ENCODE assay signal across 12 cellular contexts in the genomic region with DNA sequence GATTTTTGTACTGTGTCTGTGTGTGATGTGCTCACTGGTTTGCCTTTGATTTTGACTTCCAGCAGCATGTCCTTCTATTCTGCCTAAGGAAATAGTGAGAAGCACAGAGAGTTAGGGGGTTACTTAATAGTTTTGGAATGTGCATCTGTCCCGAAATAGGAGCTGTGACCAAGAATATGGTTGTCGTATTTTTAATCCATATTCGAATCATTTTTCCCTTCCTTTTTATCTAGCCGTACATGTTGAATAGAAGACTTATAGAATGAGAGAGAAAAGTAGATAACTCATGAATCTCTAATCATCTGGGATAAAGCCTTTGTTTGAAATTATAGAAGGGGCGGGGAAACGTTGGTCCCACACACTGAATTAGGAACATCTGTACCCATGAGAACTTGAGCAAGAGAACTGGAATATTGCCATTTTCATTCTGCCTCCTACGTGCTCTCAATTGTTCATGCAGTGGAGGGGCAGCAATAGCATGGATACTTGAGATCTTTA. TPM values are rescaled to one million over a fixed set of nuclear protein-coding genes. Genes with fewer than 3 reads are reported as not detected.
DNase-seq lines count a peak whose midpoint lies in the region; ATAC-seq and TF ChIP-seq lines count a peak whose summit lies in the region.
"Had no signal": no experiment of that assay in that cellular context is flagged by ENCODE, and none has a peak within 500 bp of the region (broad histone marks: within the 10 kb centered on the region; RNA-seq: fewer than 3 reads in every experiment).

No MANE protein-coding gene starts in this region.

- no peaks in the 10 kb centered on the region for H3K27me3 ChIP-seq in subcutaneous abdominal adipose tissue (ENCODE audit: control insufficient read depth in 5 of 5, insufficient read depth in 4 of 5, low read length in 5 of 5)

- intact Hi-C loops in activated CD4-positive, alpha-beta memory T cell treated with anti-CD3 and anti-CD28 coated beads for 36 hours (cut with micrococcal nuclease): no loop called here

- no peaks in the 10 kb centered on the region for H3K9me3 Mint-ChIP-seq in activated CD4-positive, alpha-beta memory T cell treated with anti-CD3 and anti-CD28 coated beads for 36 hours

- POLR2A ChIA-PET in activated CD4-positive, alpha-beta memory T cell treated with anti-CD3 and anti-CD28 coated beads for 36 hours (lab: Charles Lee): no interaction called here

- H3K4me3 Mint-ChIP-seq in activated CD4-positive, alpha-beta memory T cell treated with anti-CD3 and anti-CD28 coated beads for 36 hours: no peak overlapping the region

- ATAC-seq in GM21447 (IDR thresholded peaks at IDR 0.05; ENCODE audit: unreplicated experiment): no peak

- in situ Hi-C loops in astrocyte of the cerebellum (cut with HindIII; ENCODE audit: low sequenced_read_pairs): no loop called here

- no peak overlapping the region for H3K4me3 ChIP-seq in astrocyte of the cerebellum (ENCODE audit: low read depth, low read length)
- H3K4me3 ChIP-seq in subcutaneous abdominal adipose tissue (ENCODE audit: low read depth in 1 of 5, low read length in 5 of 5): no peak overlapping the region

- H3K27ac ChIP-seq in subcutaneous abdominal adipose tissue (ENCODE audit: low read depth, low read length): peak overlapping the region; percentile 59

- H3K9me3 ChIP-seq in subcutaneous abdominal adipose tissue (ENCODE audit: control insufficient read depth in 5 of 5, low read length in 5 of 5): no peaks in the 10 kb centered on the region

- H3K36me3 Mint-ChIP-seq in activated CD4-positive, alpha-beta memory T cell treated with anti-CD3 and anti-CD28 coated beads for 36 hours: peaks cover 24% of the 10 kb centered on the region

- peaks cover 0 to 10% (median 3%) of the 10 kb centered on the region in 5 donors for H3K36me3 ChIP-seq in subcutaneous abdominal adipose tissue (ENCODE audit: control insufficient read depth in 5 of 5, insufficient read depth in 5 of 5, low read length in 5 of 5)

- no peak overlapping the region for H3K27ac Mint-ChIP-seq in activated CD4-positive, alpha-beta memory T cell treated with anti-CD3 and anti-CD28 coated beads for 36 hours

- H3K27me3 Mint-ChIP-seq in activated CD4-positive, alpha-beta memory T cell treated with anti-CD3 and anti-CD28 coated beads for 36 hours: no peaks in the 10 kb centered on the region

- H3K9ac ChIP-seq in subcutaneous abdominal adipose tissue (ENCODE audit: low read length in 5 of 5): peak overlapping the region in 2 of 5 donors; percentile 20 to 65

- DNase-seq in EH (ENCODE audit: low read depth): peak; percentile 90
- peak; percentile 67 for DNase-seq in astrocyte of the cerebellum (ENCODE audit: low read depth)
- peak; percentile 47 for DNase-seq in hepatic stellate cell (ENCODE audit: low spot score)
- DNase-seq in stimulated activated CD4-positive, alpha-beta T cell treated with anti-CD3 and anti-CD28 coated beads, Interleukin-12 subunit alpha, Interleukin-12 subunit beta, amount 100 ng/mL, for 4 hours: no peak
- DNase-seq in activated CD4-positive, alpha-beta memory T cell treated with anti-CD3 and anti-CD28 coated beads for 36 hours: no peak
- no peak for DNase-seq in NCI-H2227 (lab: John Stamatoyannopoulos, UW; ENCODE audit: unreplicated experiment)
- DNase-seq: activated gamma-delta T cell treated with Interleukin-2 at 50 U/mL for 16 hours; NCI-H2107; posterior cingulate gyrus; stimulated activated naive CD4-positive, alpha-beta T cell had no signal

- CTCF ChIA-PET in activated CD4-positive, alpha-beta memory T cell treated with anti-CD3 and anti-CD28 coated beads for 36 hours (lab: Charles Lee): no interaction called here

- H3K4me1 ChIP-seq in subcutaneous abdominal adipose tissue (ENCODE audit: control insufficient read depth in 5 of 5, insufficient read depth in 5 of 5, low read length in 5 of 5): peaks cover 23 to 35% (median 30%) of the 10 kb centered on the region in 5 donors

- no peak for TF ChIP-seq CTCF in astrocyte of the cerebellum (IDR thresholded peaks at IDR 0.05; ENCODE audit: low read depth, low read length, missing control alignments)

- peaks cover 41% of the 10 kb centered on the region for H3K4me1 Mint-ChIP-seq in activated CD4-positive, alpha-beta memory T cell treated with anti-CD3 and anti-CD28 coated beads for 36 hours (ENCODE audit: low read depth)

RNA-seq across cellular contexts. Expression of gene CRTC3, which starts 23.6 kb away (rescaled TPM):
- total RNA-seq in activated CD4-positive, alpha-beta memory T cell treated with anti-CD3 and anti-CD28 coated beads for 36 hours: 10 to 100 TPM; 34.7 to 37.8 TPM

Comparison
In these comparisons a context has a peak if more than half of its experiments do, and no peak if none do; other contexts are left out.
1. DNase-seq: peak in EH (single experiment), astrocyte of the cerebellum (single experiment) and hepatic stellate cell (single experiment); none in stimulated activated CD4-positive, alpha-beta T cell treated with anti-CD3 and anti-CD28 coated beads, Interleukin-12 subunit alpha, Interleukin-12 subunit beta, amount 100 ng/mL, for 4 hours (single experiment), activated CD4-positive, alpha-beta memory T cell treated with anti-CD3 and anti-CD28 coated beads for 36 hours (single experiment) and NCI-H2227 (single experiment).